10 cellular contexts compared by ENCODE assay signal in genomic region chr16:4515611-4516233, GRCh38. TPM values are rescaled to one million over a fixed set of nuclear protein-coding genes. Genes with fewer than 3 reads are reported as not detected.
DNase-seq lines count a peak whose midpoint lies in the region; ATAC-seq and TF ChIP-seq lines count a peak whose summit lies in the region.
"Had no signal": no experiment of that assay in that cellular context is flagged by ENCODE, and none has a peak within 500 bp of the region (broad histone marks: within the 10 kb centered on the region; RNA-seq: fewer than 3 reads in every experiment).

No MANE protein-coding gene starts in this region.

- H3K4me3 ChIP-seq in fibroblast of pulmonary artery (replicated peaks; ENCODE audit: low read depth, low read length) (no peak overlapping the region), SK-N-SH (ENCODE audit: low read depth in 2 of 2, low read length in 1 of 2) (no peak overlapping the region)

- H3K9me3 ChIP-seq in SK-N-SH: no peaks in the 10 kb centered on the region

- POLR2A ChIA-PET in SK-N-SH (lab: Yijun Ruan, JAX): interaction anchor here (0.5 kb wide), 1 partner anchor 14 kb away, joined by 3 read pairs; no protein-coding TSS in a partner anchor

- TF ChIP-seq CTCF in fibroblast of pulmonary artery (IDR thresholded peaks at IDR 0.05; ENCODE audit: low read length, missing control alignments) (no peak), SK-N-SH (IDR thresholded peaks at IDR 0.05) (no peak)

- no peak overlapping the region for H2AFZ ChIP-seq in SK-N-SH (ENCODE audit: low read depth)

- peaks cover 9% of the 10 kb centered on the region; the same call in 1 of the 2 replicates for H3K79me2 ChIP-seq in SK-N-SH (ENCODE audit: insufficient read depth)

- no peaks in the 10 kb centered on the region for H3K27me3 ChIP-seq in SK-N-SH (ENCODE audit: insufficient read depth)

- H3K27ac ChIP-seq in SK-N-SH (ENCODE audit: low read depth in 2 of 2, low read length in 1 of 2): no peak overlapping the region

- no peaks in the 10 kb centered on the region for H3K9me2 ChIP-seq in SK-N-SH

- no peak overlapping the region for H3K9ac ChIP-seq in SK-N-SH

- H3F3A ChIP-seq in SK-N-SH (replicated peaks; ENCODE audit: insufficient read depth): peaks cover 4% of the 10 kb centered on the region

- CTCF ChIA-PET in SK-N-SH (lab: Yijun Ruan, JAX): interaction anchor here (0.9 to 11.4 kb wide), 6 partner anchors 9 to 441 kb away, joined by 3 to 182 read pairs (median 21); no protein-coding TSS in a partner anchor

- H3K36me3 ChIP-seq in SK-N-SH (replicated peaks in 1 of 2; ENCODE audit: control insufficient read depth in 1 of 2, insufficient read depth in 2 of 2, low read length in 1 of 2): peaks cover 5 to 27% of the 10 kb centered on the region in 2 experiments

- H3K4me2 ChIP-seq in SK-N-SH: no peak overlapping the region

- peaks cover 10% of the 10 kb centered on the region; the same call in 1 of the 2 replicates for H4K20me1 ChIP-seq in SK-N-SH (ENCODE audit: insufficient read depth)

- TF ChIP-seq EP300 in SK-N-SH (IDR thresholded peaks at IDR 0.05; ENCODE audit: borderline replicate concordance in 1 of 2, low read depth in 1 of 2, low read length in 1 of 2): no peak

- ATAC-seq in GM21576 (IDR thresholded peaks at IDR 0.05; ENCODE audit: unreplicated experiment): peak; percentile 66

- DNase-seq in AML-193 (lab: John Stamatoyannopoulos, UW) (peak; percentile 80 to 81), RPMI8226 (peak; percentile 90), fibroblast of pulmonary artery (ENCODE audit: low read depth) (peak; percentile 61), SK-N-SH (no peak), NCI-H146 (lab: John Stamatoyannopoulos, UW) (no peak), NCI-H82 treated with DMSO at 0.1 percent for 48 hours (lab: John Stamatoyannopoulos, UW; ENCODE audit: unreplicated experiment) (no peak), cerebellar cortex (ENCODE audit: low spot score) (no peak)
- DNase-seq: DND-41; stimulated activated naive CD4-positive, alpha-beta T cell treated with Interleukin-2 at 50 U/mL for 16 hours had no signal

- no peaks in the 10 kb centered on the region; a peak in 1 of 4 replicates for H3K4me1 ChIP-seq in SK-N-SH (ENCODE audit: control insufficient read depth in 1 of 2, insufficient read depth in 2 of 2, low read depth in 1 of 2, low read length in 1 of 2)

- TF ChIP-seq RAD21 in SK-N-SH (IDR thresholded peaks at IDR 0.05; ENCODE audit: low read length): no peak

- 91% methylated on average over 5 of the region's 5 CpGs for WGBS in SK-N-SH (ENCODE audit: low lambda C conversion rate)

TF ChIP-seq in SK-N-SH, 30 proteins besides CTCF, POLR2A, EP300 and RAD21:
- TF ChIP-seq FOXM1 (IDR thresholded peaks at IDR 0.05; ENCODE audit: low read depth): no peak
- no peak for TF ChIP-seq ZBTB33 (IDR thresholded peaks at IDR 0.05; ENCODE audit: borderline replicate concordance, low read depth)
- no peak for TF ChIP-seq MEF2A (IDR thresholded peaks at IDR 0.05; ENCODE audit: borderline replicate concordance, low read depth)
- no peak for TF ChIP-seq NFIC (IDR thresholded peaks at IDR 0.05; ENCODE audit: borderline replicate concordance)
- no peak for TF ChIP-seq POLR2AphosphoS5 (IDR thresholded peaks at IDR 0.05; ENCODE audit: low read depth, low read length)
- no peak for TF ChIP-seq RCOR1 (IDR thresholded peaks at IDR 0.05; ENCODE audit: low read length)
- TF ChIP-seq RFX5 (IDR thresholded peaks at IDR 0.05; ENCODE audit: low read length): no peak
- TF ChIP-seq GABPA (IDR thresholded peaks at IDR 0.05; ENCODE audit: low read depth): no peak
- no peak for TF ChIP-seq TEAD4 (IDR thresholded peaks at IDR 0.05; ENCODE audit: borderline replicate concordance, insufficient read depth)
- TF ChIP-seq MAX (IDR thresholded peaks at IDR 0.05; ENCODE audit: low read depth): no peak
- TF ChIP-seq GATA2 (CRISPR knock-in tag; IDR thresholded peaks at IDR 0.05): no peak
- TF ChIP-seq EZH2phosphoT487 (IDR thresholded peaks at IDR 0.05; ENCODE audit: borderline replicate concordance, low read depth): no peak

RNA-seq across cellular contexts. Expression of gene CDIP1, which starts 22.9 kb away (rescaled TPM):
- polyA plus RNA-seq in SK-N-SH (2012; rRNA removed): 19.4 and 30.2 TPM in 2 replicates
- polyA plus RNA-seq in SK-N-SH (2012; cell fraction: cytosol; rRNA removed): 17.6 and 23.3 TPM in 2 replicates
- polyA plus RNA-seq in SK-N-SH (2012; cell fraction: nucleus; rRNA removed): 33.9 and 39.3 TPM in 2 replicates

RNA-seq across cellular contexts. Expression of gene HMOX2, which starts 39.5 kb away (rescaled TPM):
- 65.1 and 75.5 TPM in 2 replicates for polyA plus RNA-seq in SK-N-SH (2012; rRNA removed)
- polyA plus RNA-seq in SK-N-SH (2012; cell fraction: cytosol; rRNA removed): 48.4 and 62.0 TPM in 2 replicates
- polyA plus RNA-seq in SK-N-SH (2012; cell fraction: nucleus; rRNA removed): 62.6 and 64.9 TPM in 2 replicates

RNA-seq across cellular contexts. Expression of gene C16orf96, which starts 40.4 kb away (rescaled TPM):
- 0.05 TPM in 2 replicates for polyA plus RNA-seq in SK-N-SH (2012; rRNA removed)
- 0.04 and 0.05 TPM in 2 replicates for polyA plus RNA-seq in SK-N-SH (2012; cell fraction: cytosol; rRNA removed)
- polyA plus RNA-seq in SK-N-SH (2012; cell fraction: nucleus; rRNA removed): 0.41 and 0.47 TPM in 2 replicates

RNA-seq across cellular contexts. Expression of gene NMRAL1, which starts 41.3 kb away (rescaled TPM):
- 99.9 and 102 TPM in 2 replicates for polyA plus RNA-seq in SK-N-SH (2012; rRNA removed)
- polyA plus RNA-seq in SK-N-SH (2012; cell fraction: cytosol; rRNA removed): 50.3 and 72.4 TPM in 2 replicates
- 97.1 and 185 TPM in 2 replicates for polyA plus RNA-seq in SK-N-SH (2012; cell fraction: nucleus; rRNA removed)

Comparison
In these comparisons a context has a peak if more than half of its experiments do, and no peak if none do; other contexts are left out.
1. DNase-seq: peak in AML-193 (2 of 2), RPMI8226 (single experiment) and fibroblast of pulmonary artery (single experiment); none in SK-N-SH (single experiment), NCI-H146 (single experiment), NCI-H82 treated with DMSO at 0.1 percent for 48 hours (single experiment) and cerebellar cortex (single experiment).